Comparison of ENCODE assay signal across 23 cellular contexts in the genomic region with DNA sequence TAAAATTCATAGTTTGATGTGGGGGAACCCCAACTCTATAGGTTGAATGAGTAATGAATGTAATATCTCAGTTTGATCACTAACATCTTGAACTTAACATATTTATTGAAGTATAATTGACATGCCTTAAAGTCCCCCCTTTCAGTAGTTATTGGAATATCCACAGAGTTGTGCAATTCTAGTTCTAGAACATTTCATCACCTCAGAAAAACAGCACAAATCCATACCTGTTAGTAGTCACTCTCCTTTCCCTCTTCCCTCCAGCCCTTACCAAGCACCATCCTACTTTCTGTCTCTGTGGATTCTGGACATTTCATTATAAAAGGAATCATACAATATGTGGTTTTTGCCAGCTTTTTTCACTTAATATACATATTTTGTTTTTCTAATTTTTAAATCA.
"Had no signal": no experiment of that assay in that cellular context is flagged by ENCODE, and none has a peak within 500 bp of the region (broad histone marks: within the 10 kb centered on the region; RNA-seq: fewer than 3 reads in every experiment).

No MANE protein-coding gene starts in this region.

- H3K4me2 ChIP-seq: hepatocyte had no signal

- FAIRE-seq: colon, endothelial cell of umbilical vein, frontal cortex, islet of Langerhans, keratinocyte had no signal

- H3K79me2 ChIP-seq: hepatocyte had no signal

- H3K4me1 ChIP-seq: esophagus muscularis mucosa, foreskin keratinocyte, gastroesophageal sphincter, heart left ventricle, left ventricle myocardium inferior, lower lobe of right lung had no signal

- H3K27me3 ChIP-seq: dorsolateral prefrontal cortex, esophagus muscularis mucosa, foreskin keratinocyte, gastroesophageal sphincter, heart left ventricle, hepatocyte had no signal

- H3K9me3 ChIP-seq: esophagus muscularis mucosa, gastroesophageal sphincter, lower lobe of right lung had no signal

- H2AFZ ChIP-seq: hepatocyte had no signal

- H3K27ac ChIP-seq: coronary artery, dorsolateral prefrontal cortex, esophagus muscularis mucosa, foreskin keratinocyte, gastroesophageal sphincter, heart left ventricle, hepatocyte, left ventricle myocardium inferior, lower lobe of right lung had no signal

- DNase-seq: dermis blood vessel endothelial cell; dorsolateral prefrontal cortex; effector CD4-positive, alpha-beta T cell; effector memory CD4-positive, alpha-beta T cell; foreskin keratinocyte; heart left ventricle; hypothalamus; immature natural killer cell; left cardiac atrium; left ventricle myocardium inferior; lower lobe of right lung; mesenchymal stem cell; mucosa of descending colon; naive B cell had no signal

- ATAC-seq: foreskin keratinocyte, gastroesophageal sphincter, heart left ventricle, left cardiac atrium, lower lobe of right lung, mucosa of descending colon had no signal

- H3K4me3 ChIP-seq: coronary artery, dorsolateral prefrontal cortex, esophagus muscularis mucosa, gastroesophageal sphincter, heart left ventricle, hepatocyte, left ventricle myocardium inferior, lower lobe of right lung, mucosa of descending colon had no signal
